Comparison of ENCODE assay signal across 27 cellular contexts in the genomic region with DNA sequence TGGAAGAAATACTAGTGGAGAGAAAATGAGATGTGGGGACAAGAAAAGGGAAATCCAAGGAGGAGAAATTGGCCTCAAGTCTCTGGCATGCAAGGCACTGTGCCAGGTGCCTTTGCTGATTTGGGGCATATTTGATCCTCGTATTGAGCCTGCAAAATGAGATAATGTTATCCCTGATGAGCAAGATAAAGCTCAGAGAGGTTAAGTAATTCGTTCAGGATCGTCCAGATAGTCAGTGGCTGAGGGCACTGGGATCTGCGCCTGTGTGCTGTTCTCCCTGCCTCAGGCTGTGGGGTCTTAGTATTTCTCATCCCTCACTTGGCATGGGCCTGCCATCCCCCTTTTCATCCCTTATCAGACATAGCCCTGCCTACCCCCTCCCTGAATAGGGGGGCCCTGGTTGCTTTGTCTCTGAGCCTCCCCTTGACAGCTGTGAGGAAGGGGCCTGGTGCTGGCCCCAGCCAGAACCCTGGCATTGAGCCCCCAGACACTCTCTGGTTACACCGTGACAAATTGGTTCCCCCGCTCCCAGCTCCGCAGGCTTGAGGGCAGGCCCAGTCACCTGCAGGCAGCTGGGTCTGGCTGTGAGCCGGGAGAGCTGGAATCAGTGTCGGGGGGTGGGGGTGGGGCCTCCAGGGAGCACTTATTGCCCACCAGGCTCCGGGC.
"Had no signal": no experiment of that assay in that cellular context is flagged by ENCODE, and none has a peak within 500 bp of the region (broad histone marks: within the 10 kb centered on the region; RNA-seq: fewer than 3 reads in every experiment).

No MANE protein-coding gene starts in this region.

- H3K9me3 ChIP-seq: adrenal gland, breast epithelium, Peyer's patch had no signal

- ATAC-seq: activated CD4-positive, alpha-beta T cell treated with anti-CD3 and anti-CD28 coated beads for 36 hours; activated T-helper 17 cell treated with anti-CD3 and anti-CD28 coated beads, Interleukin-2, amount 50 U/mL, for 72 hours had no signal

- H3K27me3 ChIP-seq: adrenal gland, breast epithelium, Peyer's patch had no signal

- H3K4me1 ChIP-seq: adrenal gland, breast epithelium, Peyer's patch had no signal

- H3K36me3 ChIP-seq: adrenal gland, breast epithelium, Peyer's patch, WERI-Rb-1 had no signal

- H3K4me3 ChIP-seq: adrenal gland, breast epithelium, coronary artery, Peyer's patch had no signal

- H3K27ac ChIP-seq: adrenal gland, breast epithelium, coronary artery, Peyer's patch, WERI-Rb-1 had no signal

- DNase-seq: activated CD4-positive, alpha-beta memory T cell treated with anti-CD3 and anti-CD28 coated beads, Interleukin-2, amount 10 ng/mL, durations not matched to agents 7 days and 5 days; activated CD4-positive, alpha-beta T cell treated with anti-CD3 and anti-CD28 coated beads for 36 hours; activated CD4-positive, alpha-beta T cell treated with anti-CD3 and anti-CD28 coated beads, Interleukin-2, amount 50 U/mL, for 1 hour; activated naive CD4-positive, alpha-beta T cell treated with anti-CD3 and anti-CD28 coated beads, Interleukin-2, amount 50 U/mL, for 16 hours; activated naive CD8-positive, alpha-beta T cell treated with anti-CD3 and anti-CD28 coated beads, Interleukin-2, amount 10 ng/mL, durations not matched to agents 7 days and 5 days; activated T-cell treated with anti-CD3 and anti-CD28 coated beads for 4 hours; activated T-cell treated with anti-CD3 and anti-CD28 coated beads, Interleukin-2, amount 50 U/mL, for 48 hours; adrenal gland; anterior cingulate cortex; central memory CD4-positive, alpha-beta T cell; KG1; NCI-H1105; NCI-H1436; NCI-H1694 treated with DMSO at 0.1 percent for 48 hours; NCI-H2081; NCI-H2227 treated with DMSO at 0.1 percent for 48 hours; NCI-H446 treated with DMSO at 0.1 percent for 48 hours; NCI-H524 treated with DMSO at 0.1 percent for 48 hours; NCI-H774; NK-92 treated with Interleukin-12 subunit alpha and Interleukin-12 subunit beta, amount 100 ng/mL, for 24 hours; Peyer's patch; SHP77; T-helper 1 cell; WERI-Rb-1 had no signal
